10 cellular contexts compared by ENCODE assay signal in the genomic region with DNA sequence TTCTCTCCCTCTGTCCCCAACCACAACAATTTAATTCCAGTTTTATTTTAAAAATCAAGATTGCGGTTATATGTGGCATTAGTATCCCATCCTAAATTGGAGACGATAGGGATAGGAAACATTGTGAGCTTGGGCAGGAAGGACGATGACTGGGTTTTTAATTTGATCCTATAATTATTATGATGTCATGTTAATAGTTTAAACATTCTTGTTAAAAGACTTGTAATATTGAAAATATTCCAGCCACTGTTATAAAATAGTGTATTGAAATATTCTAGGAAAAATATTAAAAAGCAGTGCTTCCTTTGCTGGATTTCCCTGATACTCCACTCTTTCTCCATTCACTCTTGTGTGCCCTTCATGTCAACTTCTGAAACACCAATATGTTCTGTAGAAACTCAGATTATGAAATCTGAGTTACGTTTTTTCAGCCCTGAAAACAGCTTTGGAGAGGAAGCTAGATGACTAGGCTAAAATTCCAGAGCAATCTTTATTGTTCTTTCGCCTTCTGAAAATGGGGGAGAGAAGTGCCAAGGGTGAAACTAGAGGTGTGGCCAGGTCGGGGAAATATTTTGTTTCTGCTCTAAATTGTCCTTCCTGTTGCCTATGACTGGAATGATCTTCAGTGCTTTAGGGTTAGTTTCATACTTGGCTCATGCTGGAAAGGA. TPM values are rescaled to one million over a fixed set of nuclear protein-coding genes. Genes with fewer than 3 reads are reported as not detected.
DNase-seq lines count a peak whose midpoint lies in the region; ATAC-seq, FAIRE-seq and TF ChIP-seq lines count a peak whose summit lies in the region.
"Had no signal": no experiment of that assay in that cellular context is flagged by ENCODE, and none has a peak within 500 bp of the region (broad histone marks: within the 10 kb centered on the region; RNA-seq: fewer than 3 reads in every experiment).

No MANE protein-coding gene starts in this region.

- H3K4me3 ChIP-seq in mucosa of rectum (ENCODE audit: low read length in 2 of 2), result peak overlapping the region; percentile 0 to 48

- H3K27ac ChIP-seq in mucosa of rectum (ENCODE audit: low read depth in 2 of 2, low read length in 2 of 2), result peak overlapping the region in 1 of 2 donors; percentile 35

- FAIRE-seq in D721Med (lab: Jason Lieb, UNC), result no peak

- peak overlapping the region; percentile 44 to 76 for H3K4me3 Mint-ChIP-seq in CD14-positive monocyte
- peak overlapping the region; percentile 60 for H3K4me3 Mint-ChIP-seq in dendritic cell treated with granulocyte-macrophage colony-stimulating factor and Interleukin-4, amounts not matched to agents 40 ng/mL and 50 ng/mL, for 4 days

- H3K27me3 ChIP-seq in mucosa of rectum (ENCODE audit: control insufficient read depth in 2 of 2, insufficient read depth in 2 of 2, low read length in 2 of 2), result no peaks in the 10 kb centered on the region

- no peaks in the 10 kb centered on the region for H3K36me3 Mint-ChIP-seq in CD14-positive monocyte
- no peaks in the 10 kb centered on the region for H3K36me3 Mint-ChIP-seq in dendritic cell treated with granulocyte-macrophage colony-stimulating factor and Interleukin-4, amounts not matched to agents 40 ng/mL and 50 ng/mL, for 4 days (ENCODE audit: low read depth)

- peak overlapping the region; percentile 83 to 96 (median 92) for H3K27ac Mint-ChIP-seq in CD14-positive monocyte
- peak overlapping the region; percentile 84 for H3K27ac Mint-ChIP-seq in dendritic cell treated with granulocyte-macrophage colony-stimulating factor and Interleukin-4, amounts not matched to agents 40 ng/mL and 50 ng/mL, for 4 days

- no peaks in the 10 kb centered on the region for H3K36me3 ChIP-seq in mucosa of rectum (ENCODE audit: control insufficient read depth in 2 of 2, insufficient read depth in 2 of 2, low read length in 2 of 2)

- H3K9me3 Mint-ChIP-seq in CD14-positive monocyte, result no peaks in the 10 kb centered on the region
- H3K9me3 Mint-ChIP-seq in dendritic cell treated with granulocyte-macrophage colony-stimulating factor and Interleukin-4, amounts not matched to agents 40 ng/mL and 50 ng/mL, for 4 days, result no peaks in the 10 kb centered on the region

- intact Hi-C loops in CD14-positive monocyte (cut with micrococcal nuclease), result no loop called here
- intact Hi-C loops in dendritic cell treated with granulocyte-macrophage colony-stimulating factor and Interleukin-4, amounts not matched to agents 40 ng/mL and 50 ng/mL, for 4 days (cut with micrococcal nuclease), result no loop called here

- H3K9me3 ChIP-seq in mucosa of rectum (ENCODE audit: control insufficient read depth in 2 of 2, low read length in 2 of 2), result no peaks in the 10 kb centered on the region

- no peak for ATAC-seq in GM18873 (IDR thresholded peaks at IDR 0.05; ENCODE audit: low FRiP score, unreplicated experiment)
- ATAC-seq in GM21528 (IDR thresholded peaks at IDR 0.05; ENCODE audit: low FRiP score, unreplicated experiment), result no peak

- H3K4me1 ChIP-seq in mucosa of rectum (ENCODE audit: control insufficient read depth in 2 of 2, insufficient read depth in 2 of 2, low read length in 2 of 2), result peaks cover 3 to 6% of the 10 kb centered on the region in 2 donors

- no peak for DNase-seq in CD14-positive monocyte (ENCODE audit: low spot score)
- peak; percentile 83 for DNase-seq in NCI-H460 (ENCODE audit: extremely low read depth, low read depth)
- no peak for DNase-seq in germinal center (ENCODE audit: low spot score)
- DNase-seq in D721Med (ENCODE audit: insufficient read length, low spot score), result no peak
- DNase-seq: effector memory CD4-positive, alpha-beta T cell; NCI-H510A treated with DMSO at 0.1 percent for 48 hours had no signal

- peaks cover 0 to 2% (median 0%) of the 10 kb centered on the region in 3 donors for H3K27me3 Mint-ChIP-seq in CD14-positive monocyte (ENCODE audit: low read depth in 3 of 3)
- H3K27me3 Mint-ChIP-seq in dendritic cell treated with granulocyte-macrophage colony-stimulating factor and Interleukin-4, amounts not matched to agents 40 ng/mL and 50 ng/mL, for 4 days, result no peaks in the 10 kb centered on the region

- peaks cover 23% of the 10 kb centered on the region for H3K4me1 Mint-ChIP-seq in CD14-positive monocyte
- peaks cover 20% of the 10 kb centered on the region for H3K4me1 Mint-ChIP-seq in dendritic cell treated with granulocyte-macrophage colony-stimulating factor and Interleukin-4, amounts not matched to agents 40 ng/mL and 50 ng/mL, for 4 days (ENCODE audit: low read depth)

- TF ChIP-seq CTCF in CD14-positive monocyte (IDR thresholded peaks at IDR 0.05), result no peak
- no peak for TF ChIP-seq CTCF in D721Med (IDR thresholded peaks at IDR 0.05; ENCODE audit: insufficient read depth, missing control alignments)

- no peak overlapping the region for H3K9ac ChIP-seq in mucosa of rectum (ENCODE audit: low read depth in 1 of 2, low read length in 2 of 2)

RNA-seq across cellular contexts. Expression of a gene that starts 46.1 kb away (rescaled TPM):
- polyA plus RNA-seq in CD14-positive monocyte, result 10 to 100 TPM; 30.9 to 34.2 TPM
- total RNA-seq in NCI-H460 (2014; rRNA removed; shearing (Covaris generic)), result 36.9 and 37.1 TPM in 2 replicates
- polyA plus RNA-seq in NCI-H460 (2014; cell fraction: nucleus; rRNA removed), result 14.1 and 14.3 TPM in 2 replicates
